14 cellular contexts compared by ENCODE assay signal in genomic region chr12:49557917-49558215, GRCh38. TPM values are rescaled to one million over a fixed set of nuclear protein-coding genes. Genes with fewer than 3 reads are reported as not detected.
A peak's percentile ranks its signal among the peaks of the same experiment; 100 is the strongest.
DNase-seq lines count a peak whose midpoint lies in the region; ATAC-seq, FAIRE-seq and TF ChIP-seq lines count a peak whose summit lies in the region.
"Had no signal": no experiment of that assay in that cellular context is flagged by ENCODE, and none has a peak within 500 bp of the region (broad histone marks: within the 10 kb centered on the region; RNA-seq: fewer than 3 reads in every experiment).

No MANE protein-coding gene starts in this region.

- H3K4me1 ChIP-seq in A549 = no peaks in the 10 kb centered on the region
- H3K4me1 ChIP-seq: ascending aorta had no signal

- POLR2A ChIA-PET in A549 (lab: Yijun Ruan, JAX) (interaction anchor here (1.1 kb wide), 1 partner anchor 199 kb away, joined by 5 read pairs; no protein-coding TSS in a partner anchor), GM10248 (lab: Yijun Ruan, JAX) (no interaction called here), RWPE1 (lab: Yijun Ruan, JAX; ENCODE audit: low non-redundant PET) (no interaction called here)

- H3K4me3 ChIP-seq in A549 (no peak overlapping the region), foreskin fibroblast (ENCODE audit: low read depth in 1 of 2, low read length in 2 of 2) (no peak overlapping the region), coronary artery (no peak overlapping the region)
- H3K4me3 ChIP-seq: ascending aorta had no signal

- DNase-seq in A549 (ENCODE audit: low read depth in 1 of 2, low spot score in 1 of 2) (peak in 1 of 2 experiments; percentile 58), GM10248 (ENCODE audit: extremely low spot score) (no peak), RWPE1 (ENCODE audit: low spot score) (no peak), foreskin fibroblast (peak in 1 of 2 donors; percentile 27), coronary artery (ENCODE audit: low spot score) (no peak), NCI-H146 treated with DMSO at 0.1 percent for 48 hours (lab: John Stamatoyannopoulos, UW; ENCODE audit: unreplicated experiment) (no peak)
- no peak for DNase-seq in NK-92 treated with Interleukin-12 subunit alpha and Interleukin-12 subunit beta, amount 100 ng/mL, for 24 hours (lab: John Stamatoyannopoulos, UW)
- DNase-seq: activated CD4-positive, alpha-beta T cell treated with anti-CD3 and anti-CD28 coated beads for 4 hours; midbrain; NCI-H446 treated with DMSO at 0.1 percent for 48 hours; stimulated activated CD4-positive, alpha-beta T cell treated with anti-CD3 and anti-CD28 coated beads, Interleukin-2, amount 100 ng/mL, for 48 hours; stimulated activated naive CD4-positive, alpha-beta T cell had no signal

- H3K4me2 ChIP-seq in A549 = no peak overlapping the region

- no peak for FAIRE-seq in A549 (lab: Jason Lieb, UNC)

- TF ChIP-seq EP300 in A549 (IDR thresholded peaks at IDR 0.05) = no peak

- H3K9me3 ChIP-seq in A549 = no peaks in the 10 kb centered on the region
- H3K9me3 ChIP-seq: ascending aorta had no signal

- TF ChIP-seq RAD21 in A549 (conservative IDR thresholded peaks at IDR 0.05 in 1 of 2, IDR thresholded peaks at IDR 0.05 in 1 of 2) = peak; percentile 21 to 39; a peak in 2 of 5 replicates

- peak; percentile 49 to 69 for ATAC-seq in A549
- ATAC-seq in HG02981 (IDR thresholded peaks at IDR 0.05; ENCODE audit: unreplicated experiment) = no peak

- no peak for TF ChIP-seq POLR2A in A549 (IDR thresholded peaks at IDR 0.05; ENCODE audit: low read length)

- WGBS in A549 (ENCODE audit: missing lambda C conversion rate) = 41% methylated on average over 2 of the region's 7 CpGs

- CTCF ChIA-PET in A549 (lab: Yijun Ruan, JAX) = interaction anchor here (0.6 to 11.4 kb wide), 15 partner anchors 9 to 342 kb away, joined by 3 to 91 read pairs (median 4); partner anchors contain the start of gene KCNH3
- CTCF ChIA-PET in GM10248 (lab: Yijun Ruan, JAX) = interaction anchor here (1.2 to 2.1 kb wide), 4 partner anchors 44 to 201 kb away, joined by 3 to 9 read pairs (median 5); no protein-coding TSS in a partner anchor
- CTCF ChIA-PET in RWPE1 (lab: Yijun Ruan, JAX) = no interaction called here

- H3K27ac ChIP-seq in A549 (no peak overlapping the region), RWPE1 (no peak overlapping the region; the same call in 1 of the 2 replicates), coronary artery (no peak overlapping the region)
- H3K27ac ChIP-seq: ascending aorta had no signal

- TF ChIP-seq CTCF in A549 (IDR thresholded peaks at IDR 0.05) (peak; percentile 46), GM10248 (IDR thresholded peaks at IDR 0.05; ENCODE audit: control extremely low read depth, extremely low read depth, low read depth, missing control alignments) (peak; percentile 28), RWPE1 (conservative IDR thresholded peaks at IDR 0.05; ENCODE audit: low read depth) (peak; percentile 30), foreskin fibroblast (IDR thresholded peaks at IDR 0.05; ENCODE audit: low read depth, low read length) (peak; percentile 14), coronary artery (IDR thresholded peaks at IDR 0.05) (no peak)

TF ChIP-seq in A549, 52 proteins besides CTCF, POLR2A, EP300 and RAD21:
- TF ChIP-seq, protein P1, sequence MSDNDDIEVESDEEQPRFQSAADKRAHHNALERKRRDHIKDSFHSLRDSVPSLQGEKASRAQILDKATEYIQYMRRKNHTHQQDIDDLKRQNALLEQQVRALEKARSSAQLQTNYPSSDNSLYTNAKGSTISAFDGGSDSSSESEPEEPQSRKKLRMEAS (IDR thresholded peaks at IDR 0.05) = peak; percentile 26; the same call in 1 of the 2 replicates
- TF ChIP-seq SMC3 (IDR thresholded peaks at IDR 0.05) (peak; percentile 48), ESRRA (IDR thresholded peaks at IDR 0.05; ENCODE audit: borderline replicate concordance, low read length) (no peak)

RNA-seq across cellular contexts. Expression of gene MCRS1, which starts 10.1 kb away (rescaled TPM):
- 68.5 and 69.4 TPM in 2 replicates for polyA plus RNA-seq in A549 (2011; rRNA removed)
- 117 and 133 TPM in 2 replicates for polyA plus RNA-seq in A549 (2012; cell fraction: cytosol; rRNA removed)
- polyA plus RNA-seq in A549 (2012; cell fraction: nucleus; rRNA removed) = 243 and 281 TPM in 2 replicates
- 61.5 to 64.1 TPM (median 62.4 TPM) in 3 replicates for polyA plus RNA-seq in A549 (2017; fragmentation: RNase III; extraction: RNeasy Plus Mini Kit Qiagen cat#74134 plus additional on column Dnase treatment)
- polyA minus RNA-seq in A549 (2011; rRNA and poly(A)+ RNA removed) = 98.8 and 118 TPM in 2 replicates

RNA-seq across cellular contexts. Expression of gene KCNH3, which starts 19.0 kb away (rescaled TPM):
- polyA plus RNA-seq in A549 (2011; rRNA removed) = 1.0 and 1.2 TPM in 2 replicates
- 2.1 and 3.0 TPM in 2 replicates for polyA plus RNA-seq in A549 (2012; cell fraction: cytosol; rRNA removed)
- polyA plus RNA-seq in A549 (2012; cell fraction: nucleus; rRNA removed) = 7.1 and 12.6 TPM in 2 replicates
- 1.7 to 2.2 TPM (median 1.8 TPM) in 3 replicates for polyA plus RNA-seq in A549 (2017; fragmentation: RNase III; extraction: RNeasy Plus Mini Kit Qiagen cat#74134 plus additional on column Dnase treatment)
- polyA minus RNA-seq in A549 (2011; rRNA and poly(A)+ RNA removed) = 0.70 and 0.88 TPM in 2 replicates

RNA-seq across cellular contexts. Expression of gene FAM186B, which starts 47.6 kb away (rescaled TPM):
- polyA plus RNA-seq in A549 (2011; rRNA removed) (0.04 and 0.13 TPM in 2 replicates), A549 (2017; fragmentation: RNase III; extraction: RNeasy Plus Mini Kit Qiagen cat#74134 plus additional on column Dnase treatment) (0.05 to 0.11 TPM (median 0.08 TPM) in 3 replicates)
- polyA plus RNA-seq in A549 (2012; cell fraction: cytosol; rRNA removed) = 0.07 and 0.12 TPM in 2 replicates
- polyA plus RNA-seq in A549 (2012; cell fraction: nucleus; rRNA removed) = 0.17 and 0.18 TPM in 2 replicates
- polyA minus RNA-seq in A549 (2011; rRNA and poly(A)+ RNA removed) = 0.10 and 0.21 TPM in 2 replicates
